ENCODE assay signal across 18 cellular contexts in the genomic region with DNA sequence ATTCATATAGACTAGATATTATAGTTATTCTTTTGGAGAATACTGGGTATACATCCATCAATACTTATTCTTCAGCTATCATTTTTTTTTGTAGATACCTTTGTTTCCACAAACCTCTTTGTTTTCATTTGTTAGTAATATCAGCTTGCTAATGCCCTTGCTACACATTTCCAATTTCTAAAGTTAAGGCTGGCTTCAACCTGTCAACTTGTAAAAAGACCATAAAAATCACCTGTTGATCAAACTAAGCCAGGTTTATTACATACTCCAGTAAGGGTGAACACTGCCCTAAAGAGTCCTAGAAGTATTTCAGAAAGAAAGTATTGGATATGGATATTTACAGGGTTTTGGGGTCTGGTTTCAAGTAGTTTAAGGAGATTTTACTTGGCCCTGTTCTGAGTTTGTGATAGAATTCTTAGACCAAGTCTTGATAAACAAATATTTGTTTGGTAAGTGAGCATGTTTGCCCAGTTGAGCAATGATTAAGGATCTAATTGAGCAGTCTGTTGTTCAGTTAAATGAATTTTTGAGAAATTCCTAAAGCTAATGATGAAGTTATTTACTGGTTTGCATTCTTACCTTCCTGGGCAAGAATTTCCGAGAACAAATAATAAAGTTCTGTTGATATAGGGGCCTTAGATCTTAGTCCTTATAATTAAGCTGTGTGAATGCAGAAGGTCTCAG. TPM values are rescaled to one million over a fixed set of nuclear protein-coding genes. Genes with fewer than 3 reads are reported as not detected.
DNase-seq lines count a peak whose midpoint lies in the region; ATAC-seq, FAIRE-seq and TF ChIP-seq lines count a peak whose summit lies in the region.
"Had no signal": no experiment of that assay in that cellular context is flagged by ENCODE, and none has a peak within 500 bp of the region (broad histone marks: within the 10 kb centered on the region; RNA-seq: fewer than 3 reads in every experiment).

No MANE protein-coding gene starts in this region.

- peaks cover 18% of the 10 kb centered on the region for H3K36me3 Mint-ChIP-seq in CD8-positive, alpha-beta T cell

- H4K20me1 ChIP-seq in PC-3 (ENCODE audit: low read length), result no peaks in the 10 kb centered on the region
- H4K20me1 ChIP-seq in hepatocyte (ENCODE audit: insufficient read depth, poor library complexity, severe bottlenecking), result peaks cover 8% of the 10 kb centered on the region

- POLR2A ChIA-PET in CD8-positive, alpha-beta T cell (lab: Charles Lee), result no interaction called here
- POLR2A ChIA-PET in PC-3 (lab: Charles Lee; ENCODE audit: unreplicated experiment), result interaction anchor here (0.7 kb wide), 1 partner anchor 237 kb away, joined by 3 read pairs; a partner anchor contains a TSS

- H2AFZ ChIP-seq in PC-3 (ENCODE audit: low read length), result no peak overlapping the region
- H2AFZ ChIP-seq in hepatocyte, result no peak overlapping the region

- H3K9ac ChIP-seq in PC-3 (ENCODE audit: low read length), result no peak overlapping the region

- peaks cover 23% of the 10 kb centered on the region for H3K4me1 Mint-ChIP-seq in CD8-positive, alpha-beta T cell (ENCODE audit: low read depth)
- H3K4me1 Mint-ChIP-seq: CD14-positive monocyte had no signal

- H3K27ac Mint-ChIP-seq in CD8-positive, alpha-beta T cell, result peak overlapping the region; percentile 19
- H3K27ac Mint-ChIP-seq: CD14-positive monocyte had no signal

- no peaks in the 10 kb centered on the region for H3K36me3 ChIP-seq in CD8-positive, alpha-beta T cell (ENCODE audit: insufficient read depth, low read length)
- no peaks in the 10 kb centered on the region for H3K36me3 ChIP-seq in PC-3 (ENCODE audit: low read depth, low read length)
- H3K36me3 ChIP-seq in hepatocyte (replicated peaks; ENCODE audit: insufficient read depth, low read depth), result no peaks in the 10 kb centered on the region
- H3K36me3 ChIP-seq in small intestine (ENCODE audit: control insufficient read depth in 2 of 2, insufficient read depth in 2 of 2, low read length in 2 of 2), result no peaks in the 10 kb centered on the region

- no peaks in the 10 kb centered on the region for H3K27me3 Mint-ChIP-seq in CD8-positive, alpha-beta T cell (ENCODE audit: low read depth)

- BruUV-seq in PC-3 (replicated peaks; lab: Mats Ljungman, UMichigan), result no TSS peak

- H3K4me2 ChIP-seq in PC-3 (ENCODE audit: low read length), result peak overlapping the region; percentile 33; the same call in 1 of the 2 replicates
- peak overlapping the region; percentile 15 for H3K4me2 ChIP-seq in hepatocyte

- no peaks in the 10 kb centered on the region for H3K9me3 ChIP-seq in CD8-positive, alpha-beta T cell (ENCODE audit: low read length)
- H3K9me3 ChIP-seq in PC-3 (ENCODE audit: low read length) (no peaks in the 10 kb centered on the region), hepatocyte (ENCODE audit: low read depth) (no peaks in the 10 kb centered on the region), small intestine (ENCODE audit: control insufficient read depth, low read depth) (no peaks in the 10 kb centered on the region)
- H3K9me3 ChIP-seq: SJSA1 had no signal

- DNase-seq in CD8-positive, alpha-beta T cell, result no peak
- DNase-seq in PC-3, result peak; percentile 15
- no peak for DNase-seq in hepatocyte (ENCODE audit: low spot score)
- DNase-seq in small intestine, result no peak
- no peak for DNase-seq in inferior parietal cortex (ENCODE audit: extremely low spot score)
- DNase-seq in NCI-H128 (lab: John Stamatoyannopoulos, UW; ENCODE audit: unreplicated experiment), result no peak
- DNase-seq in activated CD8-positive, alpha-beta memory T cell treated with anti-CD3 and anti-CD28 coated beads, Interleukin-2, amount 50 U/mL, for 4 hours, result no peak
- DNase-seq: DMS53, H7, IMR-90, Kasumi-1, NCI-H1417, NCI-H187 treated with DMSO at 0.1 percent for 48 hours, NCI-H446, NCI-H774 had no signal

- WGBS in hepatocyte (ENCODE audit: low lambda C conversion rate, missing lambda C conversion rate), result 73% methylated on average over 1 of the region's 1 CpG
- WGBS in small intestine, 3 donors, result 88 to 97% (median 90%) methylated on average over 1 of the region's 1 CpG

- H3K9me2 ChIP-seq in PC-3 (replicated peaks; ENCODE audit: low read length) (no peaks in the 10 kb centered on the region), hepatocyte (replicated peaks; ENCODE audit: insufficient read depth) (no peaks in the 10 kb centered on the region)

- no peaks in the 10 kb centered on the region for H3K27me3 ChIP-seq in CD8-positive, alpha-beta T cell (ENCODE audit: insufficient read depth, low read length)
- H3K27me3 ChIP-seq in PC-3 (ENCODE audit: low read length) (no peaks in the 10 kb centered on the region), hepatocyte (no peaks in the 10 kb centered on the region), small intestine (ENCODE audit: control insufficient read depth in 2 of 2, insufficient read depth in 2 of 2, low read length in 2 of 2) (no peaks in the 10 kb centered on the region)
- H3K27me3 ChIP-seq: SJSA1 had no signal

- H3K4me1 ChIP-seq in CD8-positive, alpha-beta T cell (ENCODE audit: insufficient read depth, low read length), result no peaks in the 10 kb centered on the region
- H3K4me1 ChIP-seq in PC-3 (ENCODE audit: insufficient read depth, low read length) (peaks cover 32% of the 10 kb centered on the region), hepatocyte (ENCODE audit: insufficient read depth) (peaks cover 15% of the 10 kb centered on the region), small intestine (ENCODE audit: control insufficient read depth in 2 of 2, insufficient read depth in 1 of 2, low read depth in 1 of 2, low read length in 1 of 2) (peaks cover 0 to 2% of the 10 kb centered on the region in 2 donors)
- H3K4me1 ChIP-seq: SJSA1 had no signal

- FAIRE-seq in small intestine (lab: Jason Lieb, UNC), result peak; percentile 19

- no peaks in the 10 kb centered on the region for H3F3A ChIP-seq in PC-3 (ENCODE audit: low read length, unreplicated experiment)

- CTCF ChIA-PET in CD8-positive, alpha-beta T cell (lab: Charles Lee), result interaction anchor here (0.6 to 1.2 kb wide), 3 partner anchors 23 to 116 kb away, joined by 3 to 5 read pairs (median 3); no protein-coding TSS in a partner anchor
- CTCF ChIA-PET in PC-3 (lab: Charles Lee), result no interaction called here

- H3K79me2 ChIP-seq in PC-3 (ENCODE audit: low read length), result peaks cover 56% of the 10 kb centered on the region
- H3K79me2 ChIP-seq in hepatocyte, result peaks cover 82% of the 10 kb centered on the region

- H3K9me3 Mint-ChIP-seq in CD8-positive, alpha-beta T cell, result no peaks in the 10 kb centered on the region
- H3K9me3 Mint-ChIP-seq: CD14-positive monocyte had no signal

- H3K4me3 Mint-ChIP-seq in CD8-positive, alpha-beta T cell, result no peak overlapping the region
- H3K4me3 Mint-ChIP-seq: CD14-positive monocyte had no signal

- no peak overlapping the region for H3K27ac ChIP-seq in CD8-positive, alpha-beta T cell (ENCODE audit: low read depth, low read length)
- H3K27ac ChIP-seq in PC-3 (ENCODE audit: low read length) (no peak overlapping the region), hepatocyte (peak overlapping the region; percentile 24), small intestine (ENCODE audit: low read depth in 1 of 2, low read length in 1 of 2) (no peak overlapping the region)
- H3K27ac ChIP-seq: SJSA1 had no signal

- H3K4me3 ChIP-seq in CD8-positive, alpha-beta T cell (ENCODE audit: low read depth, low read length), result no peak overlapping the region
- no peak overlapping the region for H3K4me3 ChIP-seq in PC-3 (ENCODE audit: low read length)
- H3K4me3 ChIP-seq in hepatocyte, result no peak overlapping the region
- no peak overlapping the region for H3K4me3 ChIP-seq in small intestine (ENCODE audit: low read depth in 1 of 2, low read length in 2 of 2)
- H3K4me3 ChIP-seq: SJSA1 had no signal

- ATAC-seq in CD8-positive, alpha-beta T cell, result no peak
- no peak for ATAC-seq in PC-3

- intact Hi-C loops in CD8-positive, alpha-beta T cell (cut with DNase I, micrococcal nuclease), result loop anchor here in 1 of 2 experiments (5.0 kb wide), 1 partner anchor 60 kb away; no protein-coding TSS in a partner anchor
- intact Hi-C loops in PC-3 (cut with micrococcal nuclease), result no loop called here

- TF ChIP-seq CTCF in CD8-positive, alpha-beta T cell (IDR thresholded peaks at IDR 0.05), result no peak
- no peak for TF ChIP-seq CTCF in PC-3 (conservative IDR thresholded peaks at IDR 0.05; ENCODE audit: low read depth, low read length)
- no peak for TF ChIP-seq CTCF in hepatocyte (IDR thresholded peaks at IDR 0.05; ENCODE audit: poor library complexity)

RNA-seq across cellular contexts. Expression of a gene that starts 52.8 kb away (rescaled TPM):
- not detected for total RNA-seq in CD8-positive, alpha-beta T cell
- not detected in 2 replicates for total RNA-seq in PC-3 (2014; rRNA removed)
- not detected in 2 replicates for total RNA-seq in hepatocyte
- polyA plus RNA-seq in hepatocyte, result not detected in 2 replicates
- under 1 TPM in 1 of 3 donors, not detected in 2; 0.03 TPM for polyA plus RNA-seq in small intestine
- total RNA-seq: HT-29, IMR-90, SJSA1 had no signal
- polyA plus RNA-seq: CD14-positive monocyte, IMR-90 had no signal
